In the genomic region with DNA sequence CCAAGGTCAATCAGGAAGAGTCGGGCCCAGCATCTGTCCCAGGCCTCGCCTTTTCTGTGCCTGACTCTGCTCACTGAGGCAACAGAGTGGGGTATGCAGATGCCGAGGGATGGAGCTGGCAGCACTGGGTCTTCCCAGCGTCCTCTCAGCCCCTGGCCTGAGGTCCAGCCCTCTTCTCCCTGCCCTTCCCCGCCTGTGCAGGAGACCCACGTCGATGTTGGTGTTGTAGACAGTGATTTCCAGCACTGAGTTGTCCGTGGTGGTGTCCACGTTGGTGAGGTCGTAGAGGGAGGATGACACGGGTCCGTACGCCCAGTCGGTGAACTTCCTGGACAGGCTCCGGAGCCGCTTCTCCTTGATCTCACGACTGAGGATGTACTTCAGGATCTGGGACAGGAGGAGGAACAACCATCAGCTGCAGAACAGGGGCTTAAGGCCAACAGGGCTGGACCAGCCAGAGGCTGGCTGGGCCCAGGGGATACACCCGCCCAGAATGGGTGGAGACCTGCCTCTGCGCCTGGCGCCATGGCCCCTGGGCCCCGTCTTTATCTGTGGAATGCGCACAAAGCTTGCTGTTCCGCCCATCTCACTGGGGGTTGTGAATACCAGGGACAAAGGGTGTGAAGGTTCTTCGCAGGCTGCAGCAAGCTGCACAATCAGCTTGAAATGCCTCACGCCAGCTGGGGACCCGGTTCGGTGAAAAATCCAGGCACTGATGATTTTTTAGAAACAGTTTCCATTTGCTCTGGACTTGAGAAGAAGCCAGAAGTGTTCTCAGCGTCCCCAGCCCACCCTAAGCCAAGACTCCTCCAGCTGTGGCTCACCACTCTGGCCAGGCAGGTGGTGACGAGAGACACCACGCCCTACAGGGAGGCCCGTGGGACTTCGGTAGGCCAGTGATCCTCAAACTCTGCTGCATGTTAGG, we compare ENCODE assay signal across 14 cellular contexts. TPM values are rescaled to one million over a fixed set of nuclear protein-coding genes. Genes with fewer than 3 reads are reported as not detected.
DNase-seq lines count a peak whose midpoint lies in the region; ATAC-seq, FAIRE-seq and TF ChIP-seq lines count a peak whose summit lies in the region.
"Had no signal": no experiment of that assay in that cellular context is flagged by ENCODE, and none has a peak within 500 bp of the region (broad histone marks: within the 10 kb centered on the region; RNA-seq: fewer than 3 reads in every experiment).

No MANE protein-coding gene starts in this region.

- no peak for TF ChIP-seq CTCF in astrocyte (IDR thresholded peaks at IDR 0.05; ENCODE audit: insufficient read depth, low read depth, low read length)
- no peak for TF ChIP-seq CTCF in ovary (IDR thresholded peaks at IDR 0.05)

- peaks cover 3% of the 10 kb centered on the region for H3K9me3 Mint-ChIP-seq in astrocyte (ENCODE audit: unreplicated experiment)
- no peaks in the 10 kb centered on the region for H3K9me3 Mint-ChIP-seq in activated T-cell treated with anti-CD3 and anti-CD28 coated beads, Interleukin-2, amount 50 U/mL, for 72 hours
- H3K9me3 Mint-ChIP-seq: T-cell had no signal

- no peak overlapping the region for H3K27ac Mint-ChIP-seq in astrocyte (ENCODE audit: unreplicated experiment)
- H3K27ac Mint-ChIP-seq in activated T-cell treated with anti-CD3 and anti-CD28 coated beads, Interleukin-2, amount 50 U/mL, for 72 hours, result no peak overlapping the region
- H3K27ac Mint-ChIP-seq: T-cell had no signal

- TF ChIP-seq EP300 in ovary (IDR thresholded peaks at IDR 0.05), result no peak

- ATAC-seq in GM21360 (IDR thresholded peaks at IDR 0.05; ENCODE audit: unreplicated experiment), result no peak
- ATAC-seq in activated T-cell treated with anti-CD3 and anti-CD28 coated beads, Interleukin-2, amount 50 U/mL, for 72 hours (replicated peaks in 1 of 2), result no peak
- ATAC-seq: GM12878, T-cell had no signal

- no peak for FAIRE-seq in astrocyte (lab: Jason Lieb, UNC)
- FAIRE-seq in urothelium cell line (lab: Jason Lieb, UNC), result no peak
- FAIRE-seq: GM12878, H54 had no signal

- H4K20me1 ChIP-seq in astrocyte (ENCODE audit: insufficient read depth, low read length), result no peaks in the 10 kb centered on the region

- no peaks in the 10 kb centered on the region for H3K36me3 Mint-ChIP-seq in astrocyte (ENCODE audit: low read depth, unreplicated experiment)
- peaks cover 0 to 2% of the 10 kb centered on the region in 2 donors for H3K36me3 Mint-ChIP-seq in activated T-cell treated with anti-CD3 and anti-CD28 coated beads, Interleukin-2, amount 50 U/mL, for 72 hours (ENCODE audit: insufficient read depth in 2 of 2)
- H3K36me3 Mint-ChIP-seq: T-cell had no signal

- peak; percentile 88 for DNase-seq in AG20443 (ENCODE audit: low spot score)
- DNase-seq in astrocyte (ENCODE audit: low read depth), result peak; percentile 31
- peak; percentile 57 to 75 for DNase-seq in hippocampal formation (lab: John Stamatoyannopoulos, UW)
- peak; percentile 30 to 92 (median 79) for DNase-seq in ovary
- no peak for DNase-seq in DMS114 treated with DMSO at 0.1 percent for 48 hours (lab: John Stamatoyannopoulos, UW; ENCODE audit: unreplicated experiment)
- no peak for DNase-seq in urothelium cell line (ENCODE audit: low spot score)
- no peak for DNase-seq in activated T-cell treated with anti-CD3 and anti-CD28 coated beads, Interleukin-2, amount 50 U/mL, for 72 hours
- DNase-seq: activated T-cell treated with anti-CD3 and anti-CD28 coated beads, Interleukin-2, amount 50 U/mL, for 1 hour; NCI-H345; T-cell had no signal

- H3K36me3 ChIP-seq in astrocyte (ENCODE audit: insufficient read depth, low read length) (no peaks in the 10 kb centered on the region), ovary (no peaks in the 10 kb centered on the region)
- H3K36me3 ChIP-seq: neutrophil had no signal

- WGBS in ovary, 3 donors, result 10 to 45% (median 36%) methylated on average over 32 of the region's 32 CpGs

- no peak overlapping the region for H3K9ac ChIP-seq in astrocyte (ENCODE audit: low read length)

- H3K27ac ChIP-seq in astrocyte (ENCODE audit: low read depth, low read length) (no peak overlapping the region), ovary (peak overlapping the region in 1 of 2 donors; percentile 75)
- H3K27ac ChIP-seq: neutrophil had no signal

- peak overlapping the region; percentile 52 for H2AFZ ChIP-seq in astrocyte (ENCODE audit: low read depth, low read length)

- H3K27me3 Mint-ChIP-seq in astrocyte (ENCODE audit: low read depth, unreplicated experiment), result peaks cover 6% of the 10 kb centered on the region
- H3K27me3 Mint-ChIP-seq in activated T-cell treated with anti-CD3 and anti-CD28 coated beads, Interleukin-2, amount 50 U/mL, for 72 hours (ENCODE audit: low read depth), result no peaks in the 10 kb centered on the region

- H3K4me1 ChIP-seq in astrocyte (ENCODE audit: insufficient read depth, low read length), result peaks cover 6% of the 10 kb centered on the region
- H3K4me1 ChIP-seq in ovary (ENCODE audit: insufficient read depth), result peaks cover 18% of the 10 kb centered on the region

- no peaks in the 10 kb centered on the region for H3K79me2 ChIP-seq in astrocyte (ENCODE audit: insufficient read depth, low read length)

- H3K4me1 Mint-ChIP-seq in astrocyte (ENCODE audit: low read depth, unreplicated experiment), result no peaks in the 10 kb centered on the region
- H3K4me1 Mint-ChIP-seq in activated T-cell treated with anti-CD3 and anti-CD28 coated beads, Interleukin-2, amount 50 U/mL, for 72 hours (ENCODE audit: low read depth), result no peaks in the 10 kb centered on the region

- no peak for TF ChIP-seq POLR2A in ovary (IDR thresholded peaks at IDR 0.05)

- no peak overlapping the region for H3K4me3 ChIP-seq in astrocyte (ENCODE audit: insufficient read depth, low read depth, low read length)
- no peak overlapping the region for H3K4me3 ChIP-seq in ovary
- H3K4me3 ChIP-seq: GM12878 had no signal

- H3K4me3 Mint-ChIP-seq in astrocyte (ENCODE audit: unreplicated experiment), result no peak overlapping the region
- no peak overlapping the region for H3K4me3 Mint-ChIP-seq in activated T-cell treated with anti-CD3 and anti-CD28 coated beads, Interleukin-2, amount 50 U/mL, for 72 hours
- H3K4me3 Mint-ChIP-seq: T-cell had no signal

- no peaks in the 10 kb centered on the region for H3K27me3 ChIP-seq in astrocyte (ENCODE audit: insufficient read depth, low read length)
- H3K27me3 ChIP-seq in ovary, result no peaks in the 10 kb centered on the region

- intact Hi-C loops in ovary (cut with DNase I), result loop anchor here in 1 of 4 donors (10.0 kb wide), 1 partner anchor 135 kb away; a partner anchor contains a TSS

- no peak overlapping the region for H3K4me2 ChIP-seq in astrocyte (ENCODE audit: low read length)

- H3K9me3 ChIP-seq in astrocyte (ENCODE audit: insufficient read depth, low read depth, low read length) (no peaks in the 10 kb centered on the region), ovary (no peaks in the 10 kb centered on the region)
- H3K9me3 ChIP-seq: neutrophil had no signal

RNA-seq across cellular contexts. Expression of a gene that starts 27.5 kb away (rescaled TPM):
- 0.16 and 0.22 TPM in 2 replicates for total RNA-seq in astrocyte
- total RNA-seq in ovary, result 1 to 10 TPM in 5 of 7 donors, under 1 TPM in 2; 0.12 to 5.8 (median 2.2) TPM
- 1 to 10 TPM in 1 of 2 donors, under 1 TPM in 1; 0.85 to 1.3 TPM for polyA plus RNA-seq in ovary
- 1 to 10 TPM; 2.0 to 2.6 TPM for total RNA-seq in activated T-cell treated with anti-CD3 and anti-CD28 coated beads, Interleukin-2, amount 50 U/mL, for 72 hours

RNA-seq across cellular contexts. Expression of a gene that starts 54.3 kb away (rescaled TPM):
- total RNA-seq in astrocyte (not detected in 2 replicates), ovary (10 to 100 TPM in 1 of 7 donors, 1 to 10 TPM in 4, under 1 TPM in 2; 0.46 to 10.3 (median 2.9) TPM)
- polyA plus RNA-seq in ovary, result 1 to 10 TPM; 1.9 to 7.7 TPM
- under 1 TPM in 1 of 2 donors, not detected in 1; 0.34 TPM for total RNA-seq in activated T-cell treated with anti-CD3 and anti-CD28 coated beads, Interleukin-2, amount 50 U/mL, for 72 hours
- total RNA-seq: GM12878, T-cell had no signal

RNA-seq across cellular contexts. Expression of a gene that starts 58.5 kb away (rescaled TPM):
- total RNA-seq in astrocyte (not detected in 2 replicates), ovary (under 1 TPM in 2 of 7 donors, not detected in 5; 0.40 to 0.89 TPM)
- polyA plus RNA-seq in ovary, result under 1 TPM in 1 of 2 donors, not detected in 1; 0.30 TPM
- under 1 TPM in 1 of 2 donors, not detected in 1; 0.37 TPM for total RNA-seq in activated T-cell treated with anti-CD3 and anti-CD28 coated beads, Interleukin-2, amount 50 U/mL, for 72 hours
- total RNA-seq: GM12878 had no signal
- polyA plus RNA-seq: GM12878 had no signal

Comparison
In these comparisons a context has a peak if more than half of its experiments do, and no peak if none do; other contexts are left out.
1. DNase-seq: peak in AG20443 (single experiment), astrocyte (single experiment), hippocampal formation (2 of 2) and ovary (5 of 5); none in DMS114 treated with DMSO at 0.1 percent for 48 hours (single experiment), urothelium cell line (single experiment) and activated T-cell treated with anti-CD3 and anti-CD28 coated beads, Interleukin-2, amount 50 U/mL, for 72 hours (0 of 2).